9 cellular contexts compared by ENCODE assay signal in the genomic region with DNA sequence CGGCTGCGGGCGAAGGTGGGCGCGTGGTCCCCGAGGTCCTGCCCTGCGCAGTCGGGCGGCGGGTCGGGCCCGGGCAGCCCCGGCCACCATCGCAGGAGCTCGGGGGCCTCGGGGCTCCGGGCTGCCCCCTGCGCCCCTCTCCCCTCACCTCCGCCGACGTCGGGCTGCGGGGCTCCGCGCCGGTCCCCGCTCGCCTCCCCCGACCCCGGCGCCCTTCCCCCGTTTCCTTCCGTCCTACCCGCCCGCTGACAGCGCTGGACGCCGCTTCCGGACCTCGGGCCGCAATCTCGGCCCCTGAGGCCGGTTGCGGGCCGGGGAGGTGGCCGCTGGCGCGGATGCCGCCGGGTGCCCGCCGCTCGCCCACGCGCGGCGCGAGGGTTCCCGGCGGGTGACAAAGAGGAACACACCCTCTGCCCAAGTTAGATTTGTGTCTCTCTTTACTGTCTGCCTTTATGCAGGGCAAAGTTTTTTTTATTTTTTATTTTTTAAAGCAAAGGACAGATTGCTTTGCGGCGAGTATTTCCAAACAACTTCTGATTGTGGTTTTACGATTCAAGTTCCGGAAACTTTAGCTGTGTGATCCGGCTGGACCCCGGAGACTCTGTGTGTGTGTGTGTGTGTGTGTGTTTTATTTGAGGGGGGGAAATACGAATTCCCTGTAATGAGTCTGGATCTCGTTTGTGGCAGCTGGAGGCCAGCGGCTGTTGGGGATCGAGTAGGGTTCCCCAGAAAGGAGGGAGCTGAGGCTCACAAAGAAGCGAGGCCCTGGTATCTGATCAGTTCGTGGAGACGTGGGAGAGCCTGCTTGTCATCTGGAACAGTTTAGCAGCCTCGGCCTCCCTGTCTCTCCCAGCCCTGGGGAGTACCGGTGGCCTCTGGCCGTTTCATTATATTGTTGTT. TPM values are rescaled to one million over a fixed set of nuclear protein-coding genes. Genes with fewer than 3 reads are reported as not detected.
DNase-seq lines count a peak whose midpoint lies in the region; ATAC-seq, FAIRE-seq and TF ChIP-seq lines count a peak whose summit lies in the region.
"Had no signal": no experiment of that assay in that cellular context is flagged by ENCODE, and none has a peak within 500 bp of the region (broad histone marks: within the 10 kb centered on the region; RNA-seq: fewer than 3 reads in every experiment).

No MANE protein-coding gene starts in this region.

- H3K9me3 ChIP-seq in kidney (ENCODE audit: control insufficient read depth in 1 of 2, low read length in 2 of 2) (no peaks in the 10 kb centered on the region), stomach smooth muscle (ENCODE audit: control insufficient read depth in 2 of 2, low read length in 2 of 2) (no peaks in the 10 kb centered on the region)

- no peaks in the 10 kb centered on the region for H4K20me1 ChIP-seq in KMS-11 (ENCODE audit: insufficient read depth)

- H3K4me1 ChIP-seq in KMS-11 (ENCODE audit: low read depth, poor library complexity, severe bottlenecking) = peaks cover 43% of the 10 kb centered on the region
- H3K4me1 ChIP-seq in kidney (ENCODE audit: control insufficient read depth in 1 of 2, insufficient read depth in 1 of 2, low read depth in 1 of 2, low read length in 2 of 2) = peaks cover 8 to 13% of the 10 kb centered on the region in 2 donors
- H3K4me1 ChIP-seq in stomach smooth muscle (ENCODE audit: control insufficient read depth, insufficient read depth, low read length) = peaks cover 20% of the 10 kb centered on the region

- peaks cover 52% of the 10 kb centered on the region for H3K79me2 ChIP-seq in KMS-11 (ENCODE audit: insufficient read depth, low read depth)

- H3K36me3 Mint-ChIP-seq in stimulated activated naive CD8-positive, alpha-beta T cell treated with anti-CD3 and anti-CD28 coated beads, Interleukin-15, Interleukin-2, amounts not matched to agents 100 ng/mL and 50 ng/mL, for 24 hours (ENCODE audit: low read depth) = no peaks in the 10 kb centered on the region
- peaks cover 12% of the 10 kb centered on the region for H3K36me3 Mint-ChIP-seq in brain

- H3K36me3 ChIP-seq in KMS-11 (ENCODE audit: insufficient read depth) (no peaks in the 10 kb centered on the region), kidney (ENCODE audit: control insufficient read depth in 1 of 2, insufficient read depth in 2 of 2, low read length in 2 of 2) (no peaks in the 10 kb centered on the region), stomach smooth muscle (ENCODE audit: control insufficient read depth in 2 of 2, insufficient read depth in 2 of 2, low read length in 2 of 2) (no peaks in the 10 kb centered on the region)

- peak overlapping the region; percentile 63 for H3K27ac ChIP-seq in KMS-11
- H3K27ac ChIP-seq in kidney (ENCODE audit: low read depth in 2 of 2, low read length in 2 of 2) = peak overlapping the region; percentile 68 to 83
- H3K27ac ChIP-seq in stomach smooth muscle (ENCODE audit: low read length) = no peak overlapping the region

- H3K9me3 Mint-ChIP-seq in stimulated activated naive CD8-positive, alpha-beta T cell treated with anti-CD3 and anti-CD28 coated beads, Interleukin-15, Interleukin-2, amounts not matched to agents 100 ng/mL and 50 ng/mL, for 24 hours = no peaks in the 10 kb centered on the region
- peaks cover 0 to 3% (median 0%) of the 10 kb centered on the region in 5 experiments for H3K9me3 Mint-ChIP-seq in brain

- ATAC-seq in stimulated activated naive CD8-positive, alpha-beta T cell treated with anti-CD3 and anti-CD28 coated beads, Interleukin-15, Interleukin-2, amounts not matched to agents 100 U/mL and 50 U/mL, for 24 hours = no peak

- peak overlapping the region; percentile 96 for H3K4me2 ChIP-seq in KMS-11

- H3K4me1 Mint-ChIP-seq in stimulated activated naive CD8-positive, alpha-beta T cell treated with anti-CD3 and anti-CD28 coated beads, Interleukin-15, Interleukin-2, amounts not matched to agents 100 ng/mL and 50 ng/mL, for 24 hours (ENCODE audit: low read depth) = peaks cover 7% of the 10 kb centered on the region
- H3K4me1 Mint-ChIP-seq in brain = peaks cover 55% of the 10 kb centered on the region

- H3K9ac ChIP-seq in KMS-11 (peak overlapping the region; percentile 79), kidney (ENCODE audit: low read length in 2 of 2) (peak overlapping the region; percentile 80 to 98), stomach smooth muscle (ENCODE audit: low read length in 2 of 2) (peak overlapping the region; percentile 55 to 62)

- H3K27me3 ChIP-seq in KMS-11 (ENCODE audit: insufficient read depth, low read depth) (no peaks in the 10 kb centered on the region), stomach smooth muscle (ENCODE audit: control insufficient read depth in 1 of 2, insufficient read depth in 2 of 2, low read length in 2 of 2) (no peaks in the 10 kb centered on the region)

- no peak overlapping the region for H3K27ac Mint-ChIP-seq in stimulated activated naive CD8-positive, alpha-beta T cell treated with anti-CD3 and anti-CD28 coated beads, Interleukin-15, Interleukin-2, amounts not matched to agents 100 ng/mL and 50 ng/mL, for 24 hours
- peak overlapping the region; percentile 93 to 97 (median 97) for H3K27ac Mint-ChIP-seq in brain

- FAIRE-seq in kidney (lab: Jason Lieb, UNC) = no peak

- TF ChIP-seq CTCF in KMS-11 (conservative IDR thresholded peaks at IDR 0.05; ENCODE audit: low read depth, low read length) = no peak
- no peak for TF ChIP-seq CTCF in brain (conservative IDR thresholded peaks at IDR 0.05)
- no peak for TF ChIP-seq CTCF in kidney (IDR thresholded peaks at IDR 0.05; ENCODE audit: borderline replicate concordance, extremely low read depth, insufficient read depth)

- DNase-seq in stimulated activated naive CD8-positive, alpha-beta T cell treated with anti-CD3 and anti-CD28 coated beads, Interleukin-15, Interleukin-2, amounts not matched to agents 100 U/mL and 50 U/mL, for 24 hours = no peak
- DNase-seq in kidney (no peak), activated gamma-delta T cell (lab: John Stamatoyannopoulos, UW) (no peak), GF-D8 (lab: John Stamatoyannopoulos, UW) (no peak)

- H3K4me3 ChIP-seq in KMS-11 (IDR thresholded peaks at IDR 0.05; ENCODE audit: insufficient read depth, low read depth, low read length) (no peak overlapping the region), kidney (ENCODE audit: low read length in 2 of 2) (peak overlapping the region; percentile 73 to 82), stomach smooth muscle (ENCODE audit: low read length in 2 of 2) (peak overlapping the region; percentile 77 to 81)

- H3K4me3 Mint-ChIP-seq in stimulated activated naive CD8-positive, alpha-beta T cell treated with anti-CD3 and anti-CD28 coated beads, Interleukin-15, Interleukin-2, amounts not matched to agents 100 ng/mL and 50 ng/mL, for 24 hours = peak overlapping the region; percentile 63
- peak overlapping the region; percentile 93 to 99 (median 95) for H3K4me3 Mint-ChIP-seq in brain

- peak overlapping the region; percentile 8; the same call in 1 of the 2 replicates for H2AFZ ChIP-seq in KMS-11 (ENCODE audit: low read depth)

- intact Hi-C loops in kidney (cut with DNase I) = no loop called here

- H3K27me3 Mint-ChIP-seq in stimulated activated naive CD8-positive, alpha-beta T cell treated with anti-CD3 and anti-CD28 coated beads, Interleukin-15, Interleukin-2, amounts not matched to agents 100 ng/mL and 50 ng/mL, for 24 hours = peaks cover 72% of the 10 kb centered on the region
- H3K27me3 Mint-ChIP-seq in brain = peaks cover 11% of the 10 kb centered on the region

RNA-seq across cellular contexts. Expression of a gene that starts 1.0 kb away (rescaled TPM):
- polyA plus RNA-seq in brain (ENCODE audit: insufficient read depth, low read depth, low replicate concordance) (86.6 TPM), kidney (ENCODE audit: insufficient read depth, low read depth, low replicate concordance) (123 TPM)
- 229 TPM for total RNA-seq in kidney

RNA-seq across cellular contexts. Expression of a gene that starts 33.2 kb away (rescaled TPM):
- polyA plus RNA-seq in brain (ENCODE audit: insufficient read depth, low read depth, low replicate concordance) (not detected), kidney (ENCODE audit: insufficient read depth, low read depth, low replicate concordance) (not detected)
- total RNA-seq in kidney = not detected
- total RNA-seq: mononuclear cell had no signal
